In genomic region chr1:208244584-208244916, GRCh38 we compare ENCODE assay signal across 8 cellular contexts. TPM values are rescaled to one million over a fixed set of nuclear protein-coding genes. Genes with fewer than 3 reads are reported as not detected.
DNase-seq lines count a peak whose midpoint lies in the region; ATAC-seq, FAIRE-seq and TF ChIP-seq lines count a peak whose summit lies in the region.

No MANE protein-coding gene starts in this region.

- peak overlapping the region; percentile 88 for H3K4me3 Mint-ChIP-seq in memory B cell

- no peaks in the 10 kb centered on the region for H3K36me3 Mint-ChIP-seq in memory B cell

- H3K27ac Mint-ChIP-seq in memory B cell: peak overlapping the region; percentile 35

- POLR2A ChIA-PET in A549 (lab: Yijun Ruan, JAX): interaction anchor here (0.6 to 1.8 kb wide), 4 partner anchors 24 to 222 kb away, joined by 3 to 11 read pairs (median 3); no protein-coding TSS in a partner anchor
- POLR2A ChIA-PET in HEK293 (lab: Yijun Ruan, JAX): interaction anchor here (0.6 to 2.5 kb wide), 10 partner anchors 10 to 231 kb away, joined by 3 to 24 read pairs (median 4); no protein-coding TSS in a partner anchor

- no peak for DNase-seq in A549 (ENCODE audit: low read depth in 1 of 2, low spot score in 1 of 2)
- DNase-seq in astrocyte of the spinal cord (ENCODE audit: low read depth, low spot score): no peak
- peak in 1 of 2 donors; percentile 45 for DNase-seq in memory B cell (ENCODE audit: low spot score in 2 of 2)
- DNase-seq in upper lobe of right lung: no peak
- DNase-seq in glomerular visceral epithelial cell (ENCODE audit: extremely low spot score): no peak
- no peak for DNase-seq in erythroblast (lab: John Stamatoyannopoulos, UW)
- no peak for DNase-seq in globus pallidus (ENCODE audit: low spot score)

- intact Hi-C loops in upper lobe of right lung (cut with DNase I): loop anchor here (10.0 kb wide), 2 partner anchors 110 to 220 kb away; no protein-coding TSS in a partner anchor

- H3K4me3 ChIP-seq in A549 (peak overlapping the region; percentile 69), HEK293 (ENCODE audit: low read depth, low read length) (peak overlapping the region; percentile 82), astrocyte of the spinal cord (ENCODE audit: low read depth, low read length) (peak overlapping the region; percentile 77), upper lobe of right lung (peak overlapping the region; percentile 92)

- H3K9me3 ChIP-seq in A549 (no peaks in the 10 kb centered on the region), HEK293 (ENCODE audit: control insufficient read depth, insufficient read depth, low read depth, low read length) (no peaks in the 10 kb centered on the region), upper lobe of right lung (no peaks in the 10 kb centered on the region)

- TF ChIP-seq RAD21 in A549 (conservative IDR thresholded peaks at IDR 0.05 in 1 of 2, IDR thresholded peaks at IDR 0.05 in 1 of 2): no peak

- H3K27me3 Mint-ChIP-seq in memory B cell: peaks cover 8% of the 10 kb centered on the region

- H3K27ac ChIP-seq in A549 (peak overlapping the region; percentile 29 to 80; a peak in 4 of 6 replicates), HEK293 (ENCODE audit: extremely low read depth, low read depth, low read length) (peak overlapping the region; percentile 56; the same call in 1 of the 2 replicates), upper lobe of right lung (peak overlapping the region; percentile 88)

- H3K4me1 ChIP-seq in A549: peaks cover 22% of the 10 kb centered on the region
- H3K4me1 ChIP-seq in HEK293 (ENCODE audit: control insufficient read depth, insufficient read depth, low read length): no peaks in the 10 kb centered on the region; the same call in 1 of the 2 replicates
- peaks cover 24% of the 10 kb centered on the region for H3K4me1 ChIP-seq in upper lobe of right lung

- CTCF ChIA-PET in A549 (lab: Yijun Ruan, JAX): interaction anchor here (0.7 to 15.6 kb wide), 66 partner anchors 8 to 1340 kb away, joined by 3 to 417 read pairs (median 5); no protein-coding TSS in a partner anchor
- CTCF ChIA-PET in HEK293 (lab: Yijun Ruan, JAX): interaction anchor here (0.5 to 14.9 kb wide), 50 partner anchors 8 to 958 kb away, joined by 3 to 175 read pairs (median 4); no protein-coding TSS in a partner anchor

- H3K27me3 ChIP-seq in upper lobe of right lung: no peaks in the 10 kb centered on the region

- TF ChIP-seq CTCF in A549 (IDR thresholded peaks at IDR 0.05) (no peak), HEK293 (tag by site-specific recombination; IDR thresholded peaks at IDR 0.05) (no peak), astrocyte of the spinal cord (IDR thresholded peaks at IDR 0.05; ENCODE audit: low read depth, low read length) (no peak), upper lobe of right lung (IDR thresholded peaks at IDR 0.05) (no peak)

- TF ChIP-seq POLR2A in A549 (IDR thresholded peaks at IDR 0.05; ENCODE audit: low read length): no peak
- no peak for TF ChIP-seq POLR2A in erythroblast (IDR thresholded peaks at IDR 0.05; ENCODE audit: low read length)

- FAIRE-seq in A549 (lab: Jason Lieb, UNC): no peak

- in situ Hi-C loops in astrocyte of the spinal cord (cut with HindIII; ENCODE audit: low sequenced_read_pairs): no loop called here

- no peaks in the 10 kb centered on the region for H3K9me3 Mint-ChIP-seq in memory B cell

- ATAC-seq in A549: no peak; a peak in 2 of 6 replicates
- ATAC-seq in memory B cell (ENCODE audit: low read depth): peak; percentile 64
- no peak for ATAC-seq in upper lobe of right lung

- H3K36me3 ChIP-seq in HEK293 (ENCODE audit: control insufficient read depth in 2 of 2, insufficient read depth in 1 of 2, low read length in 2 of 2): no peaks in the 10 kb centered on the region
- no peaks in the 10 kb centered on the region for H3K36me3 ChIP-seq in upper lobe of right lung

- no peak for TF ChIP-seq EP300 in A549 (IDR thresholded peaks at IDR 0.05)

- WGBS in A549 (ENCODE audit: missing lambda C conversion rate): 14% methylated on average over 7 of the region's 11 CpGs

- peak overlapping the region; percentile 99 for H3K4me2 ChIP-seq in A549

- H3K4me1 Mint-ChIP-seq in memory B cell: peaks cover 6% of the 10 kb centered on the region

TF ChIP-seq in A549, 52 proteins besides CTCF, POLR2A, EP300 and RAD21:
- TF ChIP-seq MAZ (IDR thresholded peaks at IDR 0.05; ENCODE audit: borderline replicate concordance, low read depth, low read length): no peak
- no peak for TF ChIP-seq FOXS1 (CRISPR knock-in tag; IDR thresholded peaks at IDR 0.05)
- no peak for TF ChIP-seq REST (IDR thresholded peaks at IDR 0.05)
- TF ChIP-seq ZFP36 (IDR thresholded peaks at IDR 0.05; ENCODE audit: borderline replicate concordance, partially characterized antibody): no peak
- TF ChIP-seq JUN (IDR thresholded peaks at IDR 0.05): 0 out of 5 replicates have a peak, but pooled peaks of 1 of the 2 experiments have one; percentile 6
- no peak for TF ChIP-seq POLR2AphosphoS2 (conservative IDR thresholded peaks at IDR 0.05; ENCODE audit: low read length)

TF ChIP-seq in HEK293, 187 proteins besides CTCF, POLR2A, EP300 and RAD21 (continues in another document):
- TF ChIP-seq ZBTB21 (tag by site-specific recombination; IDR thresholded peaks at IDR 0.05) (no peak), ATF2 (tag by site-specific recombination; IDR thresholded peaks at IDR 0.05; ENCODE audit: low read depth) (no peak), ZNF416 (tag by site-specific recombination; IDR thresholded peaks at IDR 0.05) (no peak), ZNF561 (tag by site-specific recombination; IDR thresholded peaks at IDR 0.05; ENCODE audit: borderline replicate concordance) (0 out of 2 replicates have a peak, but pooled peaks have one; percentile 1), ZNF398 (tag by site-specific recombination; IDR thresholded peaks at IDR 0.05) (peak; percentile 73), OVOL3 (tag by site-specific recombination; IDR thresholded peaks at IDR 0.05) (no peak), ZNF37A (tag by site-specific recombination; IDR thresholded peaks at IDR 0.05) (no peak), ZXDB (tag by site-specific recombination; IDR thresholded peaks at IDR 0.05) (no peak), ZNF138 (tag by site-specific recombination; IDR thresholded peaks at IDR 0.05; ENCODE audit: borderline replicate concordance) (no peak), ZNF26 (tag by site-specific recombination; IDR thresholded peaks at IDR 0.05) (no peak)

RNA-seq across cellular contexts. Expression of gene PLXNA2, which starts 0.4 kb away (rescaled TPM):
- polyA plus RNA-seq in A549 (2011; rRNA removed) (0.87 and 1.9 TPM in 2 replicates), A549 (2017; fragmentation: RNase III; extraction: RNeasy Plus Mini Kit Qiagen cat#74134 plus additional on column Dnase treatment) (0.36 to 0.62 TPM (median 0.45 TPM) in 3 replicates)
- 0.28 and 0.31 TPM in 2 replicates for polyA plus RNA-seq in A549 (2012; cell fraction: cytosol; rRNA removed)
- 1.0 and 1.2 TPM in 2 replicates for polyA plus RNA-seq in A549 (2012; cell fraction: nucleus; rRNA removed)
- polyA minus RNA-seq in A549 (2011; rRNA and poly(A)+ RNA removed): 4.7 and 5.2 TPM in 2 replicates
- total RNA-seq in upper lobe of right lung: 98.5 TPM
